ENCODE assay signal across 5 cellular contexts in genomic region chr10:99399664-99400063, GRCh38.
"Had no signal": no experiment of that assay in that cellular context is flagged by ENCODE, and none has a peak within 500 bp of the region (broad histone marks: within the 10 kb centered on the region; RNA-seq: fewer than 3 reads in every experiment).

No MANE protein-coding gene starts in this region.

- DNase-seq: H9, HCEC 1CT, KBM-7 had no signal

- H3K4me3 ChIP-seq: GM23338 had no signal

- ATAC-seq: GM23338 had no signal

- H3K9me3 Mint-ChIP-seq: GM23338, H9, IgD-negative memory B cell had no signal

- H3K27me3 Mint-ChIP-seq: IgD-negative memory B cell had no signal

- H3K27ac Mint-ChIP-seq: GM23338, H9 had no signal

- H3K4me3 Mint-ChIP-seq: GM23338, H9, IgD-negative memory B cell had no signal
